ENCODE assay signal across 8 cellular contexts in genomic region chrX:16786791-16787735, GRCh38. TPM values are rescaled to one million over a fixed set of nuclear protein-coding genes. Genes with fewer than 3 reads are reported as not detected.
DNase-seq lines count a peak whose midpoint lies in the region; ATAC-seq and TF ChIP-seq lines count a peak whose summit lies in the region.

No MANE protein-coding gene starts in this region.

- POLR2A ChIA-PET in CD4-positive, alpha-beta memory T cell (lab: Charles Lee; ENCODE audit: partially characterized antibody) = interaction anchor here (1.3 kb wide), 1 partner anchor 68 kb away, joined by 4 read pairs; the partner anchor contains the start of gene SYAP1
- POLR2A ChIA-PET in OCI-LY7 (lab: Charles Lee) = interaction anchor here (0.6 to 1.6 kb wide), 3 partner anchors 11 to 20 kb away, joined by 3 to 6 read pairs (median 3); no protein-coding TSS in a partner anchor

- peak overlapping the region; percentile 72 to 96 (median 93) for H3K4me3 Mint-ChIP-seq in CD4-positive, alpha-beta memory T cell

- H3K27me3 ChIP-seq in CD4-positive, alpha-beta memory T cell (ENCODE audit: insufficient read depth, low read length) = no peaks in the 10 kb centered on the region
- no peaks in the 10 kb centered on the region for H3K27me3 ChIP-seq in parathyroid adenoma (ENCODE audit: control insufficient read depth, insufficient read depth, low read length)

- BruUV-seq in OCI-LY7 (replicated peaks; lab: Mats Ljungman, UMichigan) = no TSS peak

- intact Hi-C loops in CD4-positive, alpha-beta memory T cell (cut with micrococcal nuclease) = loop anchor here (1.0 to 2.0 kb wide), 6 partner anchors 68 to 1452 kb away; partner anchors contain the start of genes AP1S2, PIGA, RBBP7 and REPS2
- intact Hi-C loops in OCI-LY7 (cut with micrococcal nuclease; ENCODE audit: unreplicated experiment) = loop anchor here (2.0 to 5.0 kb wide), 3 partner anchors 68 to 85 kb away; partner anchors contain the start of genes RBBP7 and SYAP1

- CTCF ChIA-PET in CD4-positive, alpha-beta memory T cell (lab: Charles Lee; ENCODE audit: partially characterized antibody) = no interaction called here
- CTCF ChIA-PET in OCI-LY7 (lab: Charles Lee; ENCODE audit: unreplicated experiment) = no interaction called here

- H3K79me2 ChIP-seq in OCI-LY7 (ENCODE audit: insufficient read depth, low read depth, low read length) (peaks cover 54% of the 10 kb centered on the region), parathyroid adenoma (peaks cover 5% of the 10 kb centered on the region)

- H3K27me3 Mint-ChIP-seq in CD4-positive, alpha-beta memory T cell = no peaks in the 10 kb centered on the region

- peak overlapping the region; percentile 83 for H3K4me2 ChIP-seq in OCI-LY7 (ENCODE audit: low read length)
- peak overlapping the region; percentile 66 for H3K4me2 ChIP-seq in parathyroid adenoma (ENCODE audit: low read length)

- H3K9me3 Mint-ChIP-seq in CD4-positive, alpha-beta memory T cell = no peaks in the 10 kb centered on the region

- ATAC-seq in GM21737 (IDR thresholded peaks at IDR 0.05; ENCODE audit: unreplicated experiment) (peak; percentile 25), HG03025 (IDR thresholded peaks at IDR 0.05; ENCODE audit: low FRiP score, unreplicated experiment) (no peak), HG02571 (IDR thresholded peaks at IDR 0.05; ENCODE audit: unreplicated experiment) (no peak)

- H3K9ac ChIP-seq in parathyroid adenoma = no peak overlapping the region

- DNase-seq in CD4-positive, alpha-beta memory T cell = peak in 4 of 5 donors; percentile 49 to 58 (median 54)
- DNase-seq in OCI-LY7 (ENCODE audit: low spot score) (peak; percentile 40), activated gamma-delta T cell (lab: John Stamatoyannopoulos, UW) (peak; percentile 38), germinal center (ENCODE audit: low spot score) (peak; percentile 23)

- peak overlapping the region; percentile 44 to 96 (median 92) for H3K27ac Mint-ChIP-seq in CD4-positive, alpha-beta memory T cell

- H3K4me3 ChIP-seq in CD4-positive, alpha-beta memory T cell (ENCODE audit: low read length in 2 of 2) = peak overlapping the region in 1 of 2 donors; percentile 70
- H3K4me3 ChIP-seq in OCI-LY7 (ENCODE audit: low read depth, low read length, poor library complexity, severe bottlenecking) (peak overlapping the region; percentile 85), parathyroid adenoma (ENCODE audit: low read depth, low read length) (peak overlapping the region; percentile 74)

- H3K36me3 Mint-ChIP-seq in CD4-positive, alpha-beta memory T cell = peaks cover 3 to 11% of the 10 kb centered on the region in 2 donors

- no peaks in the 10 kb centered on the region for H3K9me3 ChIP-seq in CD4-positive, alpha-beta memory T cell (ENCODE audit: control insufficient read depth in 1 of 2, low read length in 2 of 2)
- no peaks in the 10 kb centered on the region for H3K9me3 ChIP-seq in OCI-LY7 (ENCODE audit: low read length)
- H3K9me3 ChIP-seq in parathyroid adenoma (ENCODE audit: control insufficient read depth, low read length) = no peaks in the 10 kb centered on the region

- H3K27ac ChIP-seq in CD4-positive, alpha-beta memory T cell (ENCODE audit: low read depth, low read length) = peak overlapping the region; percentile 77
- H3K27ac ChIP-seq in OCI-LY7 (ENCODE audit: low read depth, low read length, poor library complexity, severe bottlenecking) (peak overlapping the region; percentile 46), parathyroid adenoma (peak overlapping the region; percentile 75)

- TF ChIP-seq CTCF in OCI-LY7 (conservative IDR thresholded peaks at IDR 0.05; ENCODE audit: low read length) (no peak), parathyroid adenoma (IDR thresholded peaks at IDR 0.05) (no peak)

- peaks cover 13 to 36% (median 21%) of the 10 kb centered on the region in 4 donors for H3K4me1 Mint-ChIP-seq in CD4-positive, alpha-beta memory T cell

- H3K9me2 ChIP-seq in OCI-LY7 (ENCODE audit: insufficient read depth, low read length) = no peaks in the 10 kb centered on the region

- peaks cover 14% of the 10 kb centered on the region; the same call in 1 of the 2 replicates for H4K20me1 ChIP-seq in OCI-LY7 (ENCODE audit: insufficient read depth, low read length)

- H2AFZ ChIP-seq in OCI-LY7 (ENCODE audit: low read length) = no peak overlapping the region
- peak overlapping the region; percentile 69 for H2AFZ ChIP-seq in parathyroid adenoma

- peaks cover 12% of the 10 kb centered on the region for H3K4me1 ChIP-seq in CD4-positive, alpha-beta memory T cell (ENCODE audit: insufficient read depth, low read length)
- peaks cover 28% of the 10 kb centered on the region for H3K4me1 ChIP-seq in OCI-LY7 (ENCODE audit: insufficient read depth, low read length, poor library complexity, severe bottlenecking)
- H3K4me1 ChIP-seq in parathyroid adenoma = no peaks in the 10 kb centered on the region

- H3K36me3 ChIP-seq in CD4-positive, alpha-beta memory T cell (ENCODE audit: insufficient read depth, low read length) = peaks cover 5% of the 10 kb centered on the region
- H3K36me3 ChIP-seq in OCI-LY7 (ENCODE audit: insufficient read depth, low read length) = peaks cover 37% of the 10 kb centered on the region
- no peaks in the 10 kb centered on the region for H3K36me3 ChIP-seq in parathyroid adenoma (ENCODE audit: control insufficient read depth, insufficient read depth, low read length)

RNA-seq across cellular contexts. Expression of gene TXLNG, which starts 0.8 kb away (rescaled TPM):
- 10 to 100 TPM; 17.8 to 19.8 TPM for total RNA-seq in CD4-positive, alpha-beta memory T cell
- 10 to 100 TPM in 1 of 2 donors, 1 to 10 TPM in 1; 9.4 to 20.2 TPM for polyA plus RNA-seq in CD4-positive, alpha-beta memory T cell
- total RNA-seq in OCI-LY7 (2014; rRNA removed; shearing (Covaris generic)) = 16.2 and 16.9 TPM in 2 replicates
- total RNA-seq in OCI-LY7 (2022) = 20.1 and 22.0 TPM in 2 replicates
